12 cellular contexts compared by ENCODE assay signal in the genomic region with DNA sequence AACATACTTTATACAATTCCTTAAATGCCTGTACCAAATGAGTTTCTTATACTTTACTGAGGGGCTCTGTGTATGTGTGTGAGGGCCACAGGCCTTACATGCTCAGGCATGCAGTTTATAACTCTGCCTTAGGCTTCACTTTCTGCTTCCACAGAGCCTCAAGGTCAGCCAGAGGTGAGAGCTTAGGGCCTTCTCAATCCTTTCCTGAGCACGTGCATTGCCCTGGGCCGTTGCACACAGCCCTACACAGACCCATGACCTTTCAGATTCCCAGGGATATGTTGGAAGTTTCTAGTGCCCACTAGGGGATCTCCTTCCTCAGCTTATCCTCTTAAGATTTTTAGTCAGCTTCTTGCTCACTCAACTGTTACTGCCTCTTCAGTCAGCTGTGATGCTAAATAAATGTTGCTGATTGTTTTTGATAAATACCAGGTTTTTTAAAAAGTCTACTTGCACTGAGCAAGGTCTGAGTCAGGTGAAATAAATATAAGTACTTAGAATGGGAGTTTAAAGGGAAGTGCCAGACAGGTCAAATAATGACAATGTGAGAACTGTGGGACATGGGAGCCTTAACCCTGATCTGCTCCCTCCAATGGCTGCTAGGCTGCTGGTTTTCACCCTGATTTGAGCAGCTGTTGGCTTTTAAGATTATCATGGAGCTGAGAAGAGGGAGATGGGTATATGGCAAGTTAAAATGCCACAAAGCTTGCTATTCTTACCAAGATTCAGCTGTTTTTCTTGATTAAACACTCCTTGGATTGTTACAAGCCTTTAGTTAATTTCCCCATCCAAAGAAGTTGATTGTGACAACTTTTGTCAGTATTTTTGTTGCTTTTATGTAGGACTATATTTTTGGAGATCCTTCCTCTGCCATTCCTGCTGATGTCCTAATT.
A peak's percentile ranks its signal among the peaks of the same experiment; 100 is the strongest.
DNase-seq lines count a peak whose midpoint lies in the region; FAIRE-seq and TF ChIP-seq lines count a peak whose summit lies in the region.
"Had no signal": no experiment of that assay in that cellular context is flagged by ENCODE, and none has a peak within 500 bp of the region (broad histone marks: within the 10 kb centered on the region; RNA-seq: fewer than 3 reads in every experiment).

No MANE protein-coding gene starts in this region.

- CTCF ChIA-PET in BJ (lab: Yijun Ruan, JAX) = interaction anchor here (0.8 to 3.1 kb wide), 10 partner anchors 9 to 837 kb away, joined by 3 to 14 read pairs (median 5); no protein-coding TSS in a partner anchor
- CTCF ChIA-PET in H1 (lab: Charles Lee; ENCODE audit: partially characterized antibody) = interaction anchor here (0.6 to 3.2 kb wide), 12 partner anchors 9 to 817 kb away, joined by 3 to 24 read pairs (median 4); no protein-coding TSS in a partner anchor
- CTCF ChIA-PET in CD8-positive, alpha-beta memory T cell (lab: Charles Lee) = no interaction called here

- H3K9me3 Mint-ChIP-seq in CD8-positive, alpha-beta memory T cell = no peaks in the 10 kb centered on the region

- H2BK12ac ChIP-seq in H1 (ENCODE audit: low read depth, low read length) (no peak overlapping the region), mesenchymal stem cell (ENCODE audit: low read length in 2 of 2) (peak overlapping the region in 1 of 2 experiments; percentile 24)

- H4K8ac ChIP-seq in H1 (ENCODE audit: extremely low read depth, insufficient read depth, low read length) (no peak overlapping the region), mesenchymal stem cell (ENCODE audit: low read length) (no peak overlapping the region)

- H3K18ac ChIP-seq in H1 (ENCODE audit: extremely low read depth, low read length) = no peak overlapping the region
- H3K18ac ChIP-seq in mesenchymal stem cell (ENCODE audit: low read depth in 1 of 2, low read length in 2 of 2) = no peak overlapping the region

- H3K79me1 ChIP-seq in H1 (ENCODE audit: low read depth, low read length) = no peaks in the 10 kb centered on the region
- H3K79me1 ChIP-seq in mesenchymal stem cell (replicated peaks; ENCODE audit: low read length, poor library complexity, severe bottlenecking) = no peaks in the 10 kb centered on the region

- POLR2A ChIA-PET in BJ (lab: Charles Lee) = interaction anchor here (0.5 kb wide), 1 partner anchor 676 kb away, joined by 5 read pairs; no protein-coding TSS in a partner anchor
- POLR2A ChIA-PET in H1 (lab: Charles Lee; ENCODE audit: partially characterized antibody) = no interaction called here
- POLR2A ChIA-PET in CD8-positive, alpha-beta memory T cell (lab: Charles Lee) = no interaction called here

- H3K9me2 ChIP-seq in MM.1S (replicated peaks; ENCODE audit: insufficient read depth, low read length) (no peaks in the 10 kb centered on the region), Karpas-422 (replicated peaks; ENCODE audit: insufficient read depth, low read length) (no peaks in the 10 kb centered on the region)

- H2AFZ ChIP-seq in MM.1S (ENCODE audit: low read length) (peak overlapping the region; percentile 2; the same call in 1 of the 2 replicates), H1 (ENCODE audit: low read length) (no peak overlapping the region), mesenchymal stem cell (ENCODE audit: low read depth, low read length) (no peak overlapping the region), Karpas-422 (ENCODE audit: low read length) (no peak overlapping the region)

- peaks cover 0 to 5% (median 4%) of the 10 kb centered on the region in 3 donors for H3K4me1 Mint-ChIP-seq in CD8-positive, alpha-beta memory T cell

- H3K4me3 ChIP-seq in BJ (ENCODE audit: low read depth, low read length) (no peak overlapping the region), MM.1S (ENCODE audit: low read length) (no peak overlapping the region), H1 (ENCODE audit: extremely low read depth in 1 of 4, insufficient read depth in 2 of 4, low read depth in 3 of 4, low read length in 4 of 4) (no peak overlapping the region), mesenchymal stem cell (ENCODE audit: insufficient read depth in 1 of 2, low read depth in 1 of 2, low read length in 2 of 2) (no peak overlapping the region), Karpas-422 (ENCODE audit: low read length) (no peak overlapping the region)
- H3K4me3 ChIP-seq in CD8-positive, alpha-beta memory T cell (ENCODE audit: low read length) = no peak overlapping the region
- H3K4me3 ChIP-seq: spleen, thoracic aorta had no signal

- H3K23me2 ChIP-seq in H1 (ENCODE audit: low read depth, low read length) = peaks cover 2% of the 10 kb centered on the region; the same call in 1 of the 2 replicates

- no peak overlapping the region for H3K4ac ChIP-seq in H1 (replicated peaks; ENCODE audit: insufficient read length, low read depth, low read length)
- H3K4ac ChIP-seq in mesenchymal stem cell (ENCODE audit: low read depth in 1 of 2, low read length in 2 of 2) = no peak overlapping the region

- H4K5ac ChIP-seq in H1 (ENCODE audit: insufficient read length, low read depth, low read length) = no peak overlapping the region

- FAIRE-seq in H1 (lab: Jason Lieb, UNC) = no peak

- H2BK5ac ChIP-seq in H1 (ENCODE audit: low read depth, low read length) (no peak overlapping the region), mesenchymal stem cell (ENCODE audit: low read depth, low read length, poor library complexity, severe bottlenecking) (no peak overlapping the region)

- no peak for TF ChIP-seq EP300 in H1 (IDR thresholded peaks at IDR 0.05; ENCODE audit: borderline replicate concordance in 1 of 2, low read depth in 2 of 2, low read length in 2 of 2)

- H2BK20ac ChIP-seq in H1 (ENCODE audit: low read length) = no peak overlapping the region

- H3K27ac ChIP-seq in MM.1S (ENCODE audit: low read length) (no peak overlapping the region), H1 (ENCODE audit: low read depth, low read length) (no peak overlapping the region), mesenchymal stem cell (ENCODE audit: low read length, poor library complexity, severe bottlenecking) (peak overlapping the region; percentile 87), Karpas-422 (ENCODE audit: low read length) (no peak overlapping the region)
- H3K27ac ChIP-seq in CD8-positive, alpha-beta memory T cell (ENCODE audit: low read depth, low read length) = no peak overlapping the region
- H3K27ac ChIP-seq: thoracic aorta had no signal

- no peak overlapping the region for H2BK120ac ChIP-seq in H1 (replicated peaks; ENCODE audit: low read depth, low read length)
- no peak overlapping the region for H2BK120ac ChIP-seq in mesenchymal stem cell (ENCODE audit: low read depth, low read length)

- peak; percentile 25 to 33; a peak in 3 of 4 replicates for TF ChIP-seq RAD21 in H1 (IDR thresholded peaks at IDR 0.05 in 1 of 2, conservative IDR thresholded peaks at IDR 0.05 in 1 of 2; ENCODE audit: low read depth in 2 of 2, low read length in 2 of 2)

- H4K91ac ChIP-seq in H1 (replicated peaks; ENCODE audit: insufficient read length, low read length) = no peak overlapping the region
- no peak overlapping the region for H4K91ac ChIP-seq in mesenchymal stem cell (ENCODE audit: low read length)

- H3K4me3 Mint-ChIP-seq in CD8-positive, alpha-beta memory T cell = no peak overlapping the region

- H3K9ac ChIP-seq in MM.1S (ENCODE audit: low read length) = no peak overlapping the region
- no peak overlapping the region for H3K9ac ChIP-seq in H1 (replicated peaks in 1 of 4; ENCODE audit: extremely low read depth in 1 of 4, low read depth in 3 of 4, low read length in 3 of 4)
- H3K9ac ChIP-seq in mesenchymal stem cell (ENCODE audit: low read length) = peak overlapping the region; percentile 39
- no peak overlapping the region for H3K9ac ChIP-seq in Karpas-422 (ENCODE audit: low read length)

- H3K4me2 ChIP-seq in MM.1S (ENCODE audit: low read depth, low read length) (no peak overlapping the region), H1 (ENCODE audit: insufficient read depth in 1 of 2, low read depth in 2 of 2, low read length in 2 of 2) (no peak overlapping the region), mesenchymal stem cell (ENCODE audit: low read length, poor library complexity, severe bottlenecking) (no peak overlapping the region), Karpas-422 (ENCODE audit: low read depth, low read length, poor library complexity, severe bottlenecking) (no peak overlapping the region)

- no peaks in the 10 kb centered on the region; the same call in none of the 2 replicates for H3K36me3 ChIP-seq in BJ (ENCODE audit: control insufficient read depth, insufficient read depth, low read length)
- H3K36me3 ChIP-seq in MM.1S (replicated peaks; ENCODE audit: insufficient read depth, low read length) = no peaks in the 10 kb centered on the region
- H3K36me3 ChIP-seq in H1 (ENCODE audit: control insufficient read depth in 2 of 4, insufficient read depth in 4 of 4, low read length in 3 of 4) = no peaks in the 10 kb centered on the region
- H3K36me3 ChIP-seq in mesenchymal stem cell (ENCODE audit: control insufficient read depth in 1 of 2, insufficient read depth in 2 of 2, low read depth in 1 of 2, low read length in 2 of 2) = peaks cover 3 to 4% of the 10 kb centered on the region in 2 experiments
- no peaks in the 10 kb centered on the region for H3K36me3 ChIP-seq in Karpas-422 (ENCODE audit: insufficient read depth, low read length)
- H3K36me3 ChIP-seq in CD8-positive, alpha-beta memory T cell (ENCODE audit: insufficient read depth, low read length) = no peaks in the 10 kb centered on the region

- peak overlapping the region in 1 of 8 donors; percentile 12 for H3K27ac Mint-ChIP-seq in CD8-positive, alpha-beta memory T cell

- 82% methylated on average over 2 of the region's 2 CpGs; no CpG with 5 or more reads in 1 of the 2 experiments for WGBS in H1 (ENCODE audit: extremely low coverage in 1 of 2, insufficient coverage in 1 of 2, insufficient read length in 1 of 2, insufficient replicate concordance in 2 of 2, low coverage in 1 of 2, low lambda C conversion rate in 2 of 2, missing lambda C conversion rate in 1 of 2), 2 experiments
- WGBS in mesenchymal stem cell = 7% methylated on average over 2 of the region's 2 CpGs

- H2BK15ac ChIP-seq in H1 (ENCODE audit: low read length) (no peak overlapping the region), mesenchymal stem cell (ENCODE audit: low read depth, poor library complexity, severe bottlenecking) (no peak overlapping the region)

- H2AK5ac ChIP-seq in H1 (ENCODE audit: low read depth, low read length) (no peak overlapping the region), mesenchymal stem cell (ENCODE audit: low read length, severe bottlenecking) (no peak overlapping the region)

- H3K27me3 Mint-ChIP-seq in CD8-positive, alpha-beta memory T cell = peaks cover 0 to 5% of the 10 kb centered on the region in 2 donors

- H3K9me3 ChIP-seq in MM.1S (replicated peaks; ENCODE audit: insufficient read depth, low read length) (no peaks in the 10 kb centered on the region), H1 (ENCODE audit: insufficient read depth in 2 of 2, low read depth in 1 of 2, low read length in 1 of 2) (no peaks in the 10 kb centered on the region), mesenchymal stem cell (ENCODE audit: control insufficient read depth, low read length) (no peaks in the 10 kb centered on the region), Karpas-422 (ENCODE audit: low read length) (no peaks in the 10 kb centered on the region)
- no peaks in the 10 kb centered on the region for H3K9me3 ChIP-seq in CD8-positive, alpha-beta memory T cell (ENCODE audit: low read length)
- H3K9me3 ChIP-seq: spleen, thoracic aorta had no signal

- H4K20me1 ChIP-seq in MM.1S (ENCODE audit: insufficient read depth, low read length) (no peaks in the 10 kb centered on the region), H1 (replicated peaks in 1 of 2; ENCODE audit: control insufficient read depth in 1 of 2, insufficient read depth in 2 of 2, low read length in 2 of 2) (no peaks in the 10 kb centered on the region), Karpas-422 (ENCODE audit: insufficient read depth, low read depth, low read length) (no peaks in the 10 kb centered on the region)

- no peak overlapping the region for H3K14ac ChIP-seq in H1 (ENCODE audit: insufficient read length)
- no peak overlapping the region for H3K14ac ChIP-seq in mesenchymal stem cell (ENCODE audit: low read length in 2 of 2)

- H3K56ac ChIP-seq in H1 (replicated peaks; ENCODE audit: insufficient read length, low read depth, low read length) = no peak overlapping the region

- TF ChIP-seq CTCF in BJ (IDR thresholded peaks at IDR 0.05; ENCODE audit: insufficient read depth, low read depth, low read length) (peak; percentile 41), MM.1S (IDR thresholded peaks at IDR 0.05; ENCODE audit: low read length) (no peak), H1 (IDR thresholded peaks at IDR 0.05; ENCODE audit: control extremely low read depth in 1 of 3, insufficient read depth in 1 of 3, low read depth in 1 of 3, low read length in 3 of 3) (peak in 1 of 3 experiments; percentile 21; a peak in 2 of 4 replicates)

- peak; percentile 39 for DNase-seq in BJ (ENCODE audit: low read depth)
- peak; percentile 25 for DNase-seq in MM.1S
- no peak for DNase-seq in H1 (ENCODE audit: low read depth in 1 of 2, low spot score in 2 of 2)
- DNase-seq in mesenchymal stem cell = peak; percentile 64
- no peak for DNase-seq in GDM1 (lab: John Stamatoyannopoulos, UW)
- DNase-seq in 8988T = no peak
- no peak for DNase-seq in Karpas-422
- no peak for DNase-seq in CD8-positive, alpha-beta memory T cell
- DNase-seq: DMS153, head of caudate nucleus, spleen had no signal

- peaks cover 0 to 3% (median 0%) of the 10 kb centered on the region in 3 donors for H3K36me3 Mint-ChIP-seq in CD8-positive, alpha-beta memory T cell

- H3K79me2 ChIP-seq in MM.1S (ENCODE audit: low read length) (no peaks in the 10 kb centered on the region), H1 (ENCODE audit: control insufficient read depth in 1 of 2, insufficient read depth in 2 of 2, low read length in 2 of 2) (no peaks in the 10 kb centered on the region), Karpas-422 (ENCODE audit: low read length) (no peaks in the 10 kb centered on the region)

- H3K23ac ChIP-seq in H1 (ENCODE audit: insufficient read length) = no peak overlapping the region
- H3K23ac ChIP-seq in mesenchymal stem cell (ENCODE audit: low read length in 2 of 2) = no peak overlapping the region

- no peaks in the 10 kb centered on the region for H3K27me3 ChIP-seq in BJ (ENCODE audit: control insufficient read depth, insufficient read depth, low read length)
- no peaks in the 10 kb centered on the region for H3K27me3 ChIP-seq in MM.1S (replicated peaks; ENCODE audit: insufficient read depth, low read length)
- H3K27me3 ChIP-seq in H1 (replicated peaks in 1 of 4; ENCODE audit: control insufficient read depth in 3 of 4, extremely low read depth in 1 of 4, insufficient read depth in 3 of 4, low read length in 3 of 4) = no peaks in the 10 kb centered on the region
- no peaks in the 10 kb centered on the region for H3K27me3 ChIP-seq in mesenchymal stem cell (ENCODE audit: control insufficient read depth in 1 of 2, insufficient read depth in 1 of 2, low read length in 2 of 2)
- H3K27me3 ChIP-seq in Karpas-422 (ENCODE audit: low read length) = no peaks in the 10 kb centered on the region
- no peaks in the 10 kb centered on the region for H3K27me3 ChIP-seq in CD8-positive, alpha-beta memory T cell (ENCODE audit: insufficient read depth, low read length, poor library complexity, severe bottlenecking)
- H3K27me3 ChIP-seq: spleen had no signal

- TF ChIP-seq POLR2A in H1 (IDR thresholded peaks at IDR 0.05; ENCODE audit: control extremely low read depth in 1 of 2, low read depth in 2 of 2, low read length in 2 of 2) = no peak

- H3K4me1 ChIP-seq in MM.1S (ENCODE audit: low read length) (no peaks in the 10 kb centered on the region), H1 (replicated peaks in 1 of 4; ENCODE audit: control insufficient read depth in 3 of 4, insufficient read depth in 4 of 4, low read length in 3 of 4) (no peaks in the 10 kb centered on the region), mesenchymal stem cell (ENCODE audit: control insufficient read depth, insufficient read depth, low read depth, low read length) (peaks cover 2% of the 10 kb centered on the region), Karpas-422 (ENCODE audit: low read length) (no peaks in the 10 kb centered on the region)
- no peaks in the 10 kb centered on the region for H3K4me1 ChIP-seq in CD8-positive, alpha-beta memory T cell (ENCODE audit: insufficient read depth, low read length)

- no peaks in the 10 kb centered on the region for H3F3A ChIP-seq in MM.1S (ENCODE audit: insufficient read depth, low read length)

Comparison
In these comparisons a context has a peak if more than half of its experiments do, and no peak if none do; other contexts are left out.
1. DNase-seq: peak in BJ (single experiment), MM.1S (single experiment) and mesenchymal stem cell (single experiment); none in H1 (0 of 2), GDM1 (single experiment), 8988T (single experiment), Karpas-422 (single experiment) and CD8-positive, alpha-beta memory T cell (0 of 5).